In the genomic region with DNA sequence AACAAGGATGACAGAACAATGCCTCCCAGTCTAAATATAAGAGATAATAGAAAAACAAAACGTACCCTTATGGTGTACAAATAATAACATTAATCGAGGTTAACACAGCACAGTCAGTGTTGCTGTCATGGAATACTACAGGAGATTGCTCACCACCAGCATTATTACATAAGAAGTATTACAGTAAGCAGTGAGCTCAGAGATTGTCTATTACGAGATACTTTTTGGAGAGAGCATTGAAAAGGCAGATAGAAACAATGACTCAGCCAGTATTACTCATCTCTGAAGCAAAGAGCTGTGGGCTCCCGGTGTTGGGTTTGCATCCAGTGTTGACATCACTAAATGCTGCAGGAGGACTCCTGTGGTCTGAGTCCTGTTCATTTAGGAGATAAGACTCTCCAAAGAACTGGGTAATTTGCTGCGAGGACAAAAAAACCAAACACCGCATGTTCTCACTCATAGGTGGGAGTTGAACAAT, we compare ENCODE assay signal across 8 cellular contexts.
DNase-seq lines count a peak whose midpoint lies in the region; ATAC-seq and TF ChIP-seq lines count a peak whose summit lies in the region.

No MANE protein-coding gene starts in this region.

- intact Hi-C loops in left cardiac atrium (cut with DNase I), result no loop called here

- no peaks in the 10 kb centered on the region for H3K36me3 ChIP-seq in SK-N-SH (replicated peaks in 1 of 2; ENCODE audit: control insufficient read depth in 1 of 2, insufficient read depth in 2 of 2, low read length in 1 of 2)

- no peak for DNase-seq in SK-N-SH
- DNase-seq in RKO (ENCODE audit: low spot score), result peak; percentile 89
- DNase-seq in left cardiac atrium, result peak; percentile 39
- no peak for DNase-seq in dedifferentiated amniotic fluid mesenchymal stem cell (ENCODE audit: extremely low spot score)
- DNase-seq in activated gamma-delta T cell (lab: John Stamatoyannopoulos, UW), result no peak
- DNase-seq in NCI-H345 treated with DMSO at 0.1 percent for 48 hours (lab: John Stamatoyannopoulos, UW; ENCODE audit: unreplicated experiment), result no peak

- H3F3A ChIP-seq in SK-N-SH (replicated peaks; ENCODE audit: insufficient read depth), result no peaks in the 10 kb centered on the region

- H3K9me2 ChIP-seq in SK-N-SH, result no peaks in the 10 kb centered on the region

- TF ChIP-seq CTCF in SK-N-SH (IDR thresholded peaks at IDR 0.05), result no peak

- H3K4me3 ChIP-seq in SK-N-SH (ENCODE audit: low read depth in 2 of 2, low read length in 1 of 2), result no peak overlapping the region

- H3K4me1 ChIP-seq in SK-N-SH (ENCODE audit: control insufficient read depth in 1 of 2, insufficient read depth in 2 of 2, low read depth in 1 of 2, low read length in 1 of 2), result peaks cover 0 to 2% of the 10 kb centered on the region in 2 experiments; a peak in 2 of 4 replicates

- H2AFZ ChIP-seq in SK-N-SH (ENCODE audit: low read depth), result no peak overlapping the region

- CTCF ChIA-PET in SK-N-SH (lab: Yijun Ruan, JAX), result no interaction called here

- 29% methylated on average over 6 of the region's 6 CpGs for WGBS in SK-N-SH (ENCODE audit: low lambda C conversion rate)

- no peaks in the 10 kb centered on the region for H3K27me3 ChIP-seq in SK-N-SH (ENCODE audit: insufficient read depth)

- H3K27ac ChIP-seq in SK-N-SH (ENCODE audit: low read depth in 2 of 2, low read length in 1 of 2), result no peak overlapping the region

- H3K79me2 ChIP-seq in SK-N-SH (ENCODE audit: insufficient read depth), result no peaks in the 10 kb centered on the region

- no peaks in the 10 kb centered on the region for H4K20me1 ChIP-seq in SK-N-SH (ENCODE audit: insufficient read depth)

- POLR2A ChIA-PET in SK-N-SH (lab: Yijun Ruan, JAX), result no interaction called here

- TF ChIP-seq RAD21 in SK-N-SH (IDR thresholded peaks at IDR 0.05; ENCODE audit: low read length), result no peak

- no peaks in the 10 kb centered on the region for H3K9me3 ChIP-seq in SK-N-SH

- TF ChIP-seq EP300 in SK-N-SH (IDR thresholded peaks at IDR 0.05; ENCODE audit: borderline replicate concordance in 1 of 2, low read depth in 1 of 2, low read length in 1 of 2), result no peak

- no peak overlapping the region for H3K4me2 ChIP-seq in SK-N-SH

- no peak overlapping the region for H3K9ac ChIP-seq in SK-N-SH

- ATAC-seq in SK-N-SH treated with all-trans-retinoic acid at 6 μM for 48 hours, result no peak
- ATAC-seq in HG02885 (IDR thresholded peaks at IDR 0.05; ENCODE audit: poor library complexity, unreplicated experiment), result peak; percentile 66
- ATAC-seq in left cardiac atrium, result peak in 1 of 2 donors; percentile 96

TF ChIP-seq in SK-N-SH treated with all-trans-retinoic acid at 6 μM for 48 hours, 23 proteins besides CTCF, POLR2A, EP300 and RAD21:
- TF ChIP-seq ISL1 (CRISPR knock-in tag; IDR thresholded peaks at IDR 0.05), result peak; percentile 55
- TF ChIP-seq CSDC2 (CRISPR knock-in tag; IDR thresholded peaks at IDR 0.05), result no peak
- peak; percentile 61; the same call in 1 of the 2 replicates for TF ChIP-seq ZFP3 (CRISPR knock-in tag; IDR thresholded peaks at IDR 0.05)
- TF ChIP-seq, protein P1, sequence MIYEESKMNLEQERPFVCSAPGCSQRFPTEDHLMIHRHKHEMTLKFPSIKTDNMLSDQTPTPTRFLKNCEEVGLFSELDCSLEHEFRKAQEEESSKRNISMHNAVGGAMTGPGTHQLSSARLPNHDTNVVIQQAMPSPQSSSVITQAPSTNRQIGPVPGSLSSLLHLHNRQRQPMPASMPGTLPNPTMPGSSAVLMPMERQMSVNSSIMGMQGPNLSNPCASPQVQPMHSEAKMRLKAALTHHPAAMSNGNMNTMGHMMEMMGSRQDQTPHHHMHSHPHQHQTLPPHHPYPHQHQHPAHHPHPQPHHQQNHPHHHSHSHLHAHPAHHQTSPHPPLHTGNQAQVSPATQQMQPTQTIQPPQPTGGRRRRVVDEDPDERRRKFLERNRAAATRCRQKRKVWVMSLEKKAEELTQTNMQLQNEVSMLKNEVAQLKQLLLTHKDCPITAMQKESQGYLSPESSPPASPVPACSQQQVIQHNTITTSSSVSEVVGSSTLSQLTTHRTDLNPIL (CRISPR knock-in tag; IDR thresholded peaks at IDR 0.05; ENCODE audit: low read depth), result 0 out of 2 replicates have a peak, but pooled peaks have one; percentile 29

TF ChIP-seq in SK-N-SH, 30 proteins besides CTCF, POLR2A, EP300 and RAD21:
- TF ChIP-seq EZH2phosphoT487 (IDR thresholded peaks at IDR 0.05; ENCODE audit: borderline replicate concordance, low read depth) (no peak), RFX5 (IDR thresholded peaks at IDR 0.05; ENCODE audit: low read length) (no peak), CHD2 (IDR thresholded peaks at IDR 0.05; ENCODE audit: low read length, partially characterized antibody) (no peak), TCF12 (IDR thresholded peaks at IDR 0.05) (no peak), SMC3 (IDR thresholded peaks at IDR 0.05; ENCODE audit: low read depth, low read length) (no peak), FOXJ3 (CRISPR knock-in tag; IDR thresholded peaks at IDR 0.05) (no peak)

Comparison
In these comparisons a context has a peak if more than half of its experiments do, and no peak if none do; other contexts are left out.
1. DNase-seq: peak in RKO (single experiment) and left cardiac atrium (single experiment); none in SK-N-SH (single experiment), dedifferentiated amniotic fluid mesenchymal stem cell (single experiment), activated gamma-delta T cell (single experiment) and NCI-H345 treated with DMSO at 0.1 percent for 48 hours (single experiment).